ENCODE assay signal across 11 cellular contexts in genomic region chr2:30481323-30481800, GRCh38. TPM values are rescaled to one million over a fixed set of nuclear protein-coding genes. Genes with fewer than 3 reads are reported as not detected.
DNase-seq lines count a peak whose midpoint lies in the region; ATAC-seq and TF ChIP-seq lines count a peak whose summit lies in the region.
"Had no signal": no experiment of that assay in that cellular context is flagged by ENCODE, and none has a peak within 500 bp of the region (broad histone marks: within the 10 kb centered on the region; RNA-seq: fewer than 3 reads in every experiment).

No MANE protein-coding gene starts in this region.

- H3K27me3 ChIP-seq in lung (ENCODE audit: control insufficient read depth, insufficient read depth), result no peaks in the 10 kb centered on the region
- H3K27me3 ChIP-seq: pancreas had no signal

- no peak overlapping the region for H3K4me3 Mint-ChIP-seq in WTC11
- H3K4me3 Mint-ChIP-seq in stimulated activated naive CD8-positive, alpha-beta T cell treated with anti-CD3 and anti-CD28 coated beads, Interleukin-15, amount 100 ng/mL, for 72 hours, result no peak overlapping the region
- H3K4me3 Mint-ChIP-seq in activated CD4-positive, alpha-beta T cell treated with anti-CD3 and anti-CD28 coated beads, Interleukin-2, amount 10 ng/mL, durations not matched to agents 24 days and 14 days, result no peak overlapping the region
- H3K4me3 Mint-ChIP-seq: activated naive CD4-positive, alpha-beta T cell treated with anti-CD3 and anti-CD28 coated beads, Interleukin-2, amount 50 U/mL, for 24 hours had no signal

- ATAC-seq in WTC11 (peak; percentile 46; the same call in 1 of the 2 replicates), lung (ENCODE audit: insufficient read depth, low FRiP score) (peak; percentile 27)
- no peak for ATAC-seq in stimulated activated naive CD8-positive, alpha-beta T cell treated with anti-CD3 and anti-CD28 coated beads, Interleukin-15, amount 100 ng/mL, for 72 hours
- no peak for ATAC-seq in stimulated activated naive CD8-positive, alpha-beta T cell treated with anti-CD3 and anti-CD28 coated beads, Interleukin-15, Interleukin-2, amounts not matched to agents 100 U/mL and 50 U/mL, for 24 hours

- peaks cover 0 to 21% of the 10 kb centered on the region in 2 donors for H3K4me1 ChIP-seq in lung (ENCODE audit: control insufficient read depth in 2 of 2, insufficient read depth in 2 of 2, low read length in 2 of 2)

- H3K36me3 ChIP-seq in lung (ENCODE audit: control insufficient read depth in 2 of 2, insufficient read depth in 2 of 2, low read length in 2 of 2), result peaks cover 0 to 6% of the 10 kb centered on the region in 2 donors
- H3K36me3 ChIP-seq: pancreas had no signal

- H3K27ac ChIP-seq in lung (ENCODE audit: low read depth in 1 of 2, low read length in 1 of 2), result no peak overlapping the region
- H3K27ac ChIP-seq: pancreas had no signal

- H3K9me3 ChIP-seq in lung (ENCODE audit: control insufficient read depth in 2 of 2, insufficient read depth in 1 of 2, low read length in 1 of 2), result no peaks in the 10 kb centered on the region
- H3K9me3 ChIP-seq: pancreas had no signal

- peak; percentile 71 to 74 for DNase-seq in AML-193 (lab: John Stamatoyannopoulos, UW)
- DNase-seq in HT1080 (ENCODE audit: low read depth), result peak; percentile 20
- DNase-seq in WTC11 (ENCODE audit: low spot score), result no peak
- no peak for DNase-seq in lung (ENCODE audit: low spot score)
- DNase-seq in stimulated activated naive CD8-positive, alpha-beta T cell treated with anti-CD3 and anti-CD28 coated beads, Interleukin-15, amount 100 ng/mL, for 72 hours, result no peak
- DNase-seq in activated CD4-positive, alpha-beta T cell treated with anti-CD3 and anti-CD28 coated beads, Interleukin-2, amount 10 ng/mL, durations not matched to agents 24 days and 14 days, result no peak
- DNase-seq in stimulated activated naive CD8-positive, alpha-beta T cell treated with anti-CD3 and anti-CD28 coated beads, Interleukin-15, Interleukin-2, amounts not matched to agents 100 U/mL and 50 U/mL, for 24 hours, result no peak
- DNase-seq in activated CD4-positive, CD25-positive, alpha-beta regulatory T cell (lab: John Stamatoyannopoulos, UW), result no peak
- DNase-seq: effector CD4-positive, alpha-beta T cell had no signal

- H3K9me3 Mint-ChIP-seq in WTC11, result peaks cover 2% of the 10 kb centered on the region
- no peaks in the 10 kb centered on the region for H3K9me3 Mint-ChIP-seq in stimulated activated naive CD8-positive, alpha-beta T cell treated with anti-CD3 and anti-CD28 coated beads, Interleukin-15, amount 100 ng/mL, for 72 hours
- H3K9me3 Mint-ChIP-seq in activated CD4-positive, alpha-beta T cell treated with anti-CD3 and anti-CD28 coated beads, Interleukin-2, amount 10 ng/mL, durations not matched to agents 24 days and 14 days, result no peaks in the 10 kb centered on the region
- H3K9me3 Mint-ChIP-seq: activated naive CD4-positive, alpha-beta T cell treated with anti-CD3 and anti-CD28 coated beads, Interleukin-2, amount 50 U/mL, for 24 hours had no signal

- no peak for TF ChIP-seq CTCF in WTC11 (IDR thresholded peaks at IDR 0.05)
- TF ChIP-seq CTCF in lung (IDR thresholded peaks at IDR 0.05; ENCODE audit: control extremely low read depth, extremely low read depth), result no peak

- intact Hi-C loops in activated CD4-positive, alpha-beta T cell treated with anti-CD3 and anti-CD28 coated beads, Interleukin-2, amount 10 ng/mL, durations not matched to agents 24 days and 14 days (cut with micrococcal nuclease), result no loop called here

- no peak overlapping the region for H3K4me3 ChIP-seq in lung
- H3K4me3 ChIP-seq: pancreas had no signal

- CTCF ChIA-PET in WTC11 (lab: Charles Lee), result no interaction called here

- 23 to 51% methylated on average over 3 of the region's 3 CpGs for WGBS in lung, 2 donors

- H3K27ac Mint-ChIP-seq in WTC11, result peak overlapping the region; percentile 43
- peak overlapping the region in 1 of 2 donors; percentile 4 for H3K27ac Mint-ChIP-seq in stimulated activated naive CD8-positive, alpha-beta T cell treated with anti-CD3 and anti-CD28 coated beads, Interleukin-15, amount 100 ng/mL, for 72 hours
- H3K27ac Mint-ChIP-seq in activated CD4-positive, alpha-beta T cell treated with anti-CD3 and anti-CD28 coated beads, Interleukin-2, amount 10 ng/mL, durations not matched to agents 24 days and 14 days, result no peak overlapping the region

- H3K27me3 Mint-ChIP-seq in WTC11 (ENCODE audit: low read depth), result no peaks in the 10 kb centered on the region
- no peaks in the 10 kb centered on the region for H3K27me3 Mint-ChIP-seq in stimulated activated naive CD8-positive, alpha-beta T cell treated with anti-CD3 and anti-CD28 coated beads, Interleukin-15, amount 100 ng/mL, for 72 hours
- no peaks in the 10 kb centered on the region for H3K27me3 Mint-ChIP-seq in activated CD4-positive, alpha-beta T cell treated with anti-CD3 and anti-CD28 coated beads, Interleukin-2, amount 10 ng/mL, durations not matched to agents 24 days and 14 days
- H3K27me3 Mint-ChIP-seq: activated naive CD4-positive, alpha-beta T cell treated with anti-CD3 and anti-CD28 coated beads, Interleukin-2, amount 50 U/mL, for 24 hours had no signal

- H3K4me1 Mint-ChIP-seq in WTC11, result peaks cover 14% of the 10 kb centered on the region
- peaks cover 29% of the 10 kb centered on the region for H3K4me1 Mint-ChIP-seq in stimulated activated naive CD8-positive, alpha-beta T cell treated with anti-CD3 and anti-CD28 coated beads, Interleukin-15, amount 100 ng/mL, for 72 hours
- H3K4me1 Mint-ChIP-seq in activated CD4-positive, alpha-beta T cell treated with anti-CD3 and anti-CD28 coated beads, Interleukin-2, amount 10 ng/mL, durations not matched to agents 24 days and 14 days, result peaks cover 12% of the 10 kb centered on the region

- POLR2A ChIA-PET in WTC11 (lab: Charles Lee), result no interaction called here

- H3K36me3 Mint-ChIP-seq in WTC11, result no peaks in the 10 kb centered on the region; the same call in none of the 2 replicates
- H3K36me3 Mint-ChIP-seq in activated CD4-positive, alpha-beta T cell treated with anti-CD3 and anti-CD28 coated beads, Interleukin-2, amount 10 ng/mL, durations not matched to agents 24 days and 14 days (ENCODE audit: low read depth), result peaks cover 13% of the 10 kb centered on the region

TF ChIP-seq in WTC11, 78 proteins besides CTCF, POLR2A, EP300 and RAD21:
- TF ChIP-seq ZNF317 (CRISPR knock-in tag; IDR thresholded peaks at IDR 0.05; ENCODE audit: borderline replicate concordance, low read depth) (no peak), ZNF512 (CRISPR knock-in tag; IDR thresholded peaks at IDR 0.05; ENCODE audit: borderline replicate concordance) (no peak), USF2 (CRISPR knock-in tag; IDR thresholded peaks at IDR 0.05) (no peak), FOXP4 (CRISPR knock-in tag; IDR thresholded peaks at IDR 0.05) (no peak), GABPB1 (CRISPR knock-in tag; IDR thresholded peaks at IDR 0.05) (no peak)

RNA-seq across cellular contexts. Expression of gene LCLAT1, which starts 34.3 kb away (rescaled TPM):
- 5.7 and 8.4 TPM in 2 replicates for total RNA-seq in HT1080 (2014; rRNA removed; shearing (Covaris generic))
- polyA plus RNA-seq in HT1080 (2015; cell fraction: cytosol; rRNA removed), result 15.8 and 20.1 TPM in 2 replicates
- 15.9 and 16.4 TPM in 2 replicates for polyA plus RNA-seq in HT1080 (2015; cell fraction: nucleus; rRNA removed)
- total RNA-seq in WTC11 (2021) (18.9 to 22.3 TPM (median 22.1 TPM) in 3 replicates), lung (10 to 100 TPM; 18.9 to 24.2 TPM)
- 1 to 10 TPM; 2.4 to 2.6 TPM for polyA plus RNA-seq in lung
- total RNA-seq in activated CD4-positive, alpha-beta T cell treated with anti-CD3 and anti-CD28 coated beads, Interleukin-2, amount 10 ng/mL, durations not matched to agents 24 days and 14 days, result 31.4 and 34.7 TPM in 2 replicates

Comparison
In these comparisons a context has a peak if more than half of its experiments do, and no peak if none do; other contexts are left out.
1. DNase-seq: peak in AML-193 (2 of 2) and HT1080 (single experiment); none in WTC11 (single experiment), lung (single experiment), stimulated activated naive CD8-positive, alpha-beta T cell treated with anti-CD3 and anti-CD28 coated beads, Interleukin-15, amount 100 ng/mL, for 72 hours (0 of 2), activated CD4-positive, alpha-beta T cell treated with anti-CD3 and anti-CD28 coated beads, Interleukin-2, amount 10 ng/mL, durations not matched to agents 24 days and 14 days (single experiment), stimulated activated naive CD8-positive, alpha-beta T cell treated with anti-CD3 and anti-CD28 coated beads, Interleukin-15, Interleukin-2, amounts not matched to agents 100 U/mL and 50 U/mL, for 24 hours (single experiment) and activated CD4-positive, CD25-positive, alpha-beta regulatory T cell (0 of 4).
2. ATAC-seq: peak in WTC11 (single experiment) and lung (single experiment); none in stimulated activated naive CD8-positive, alpha-beta T cell treated with anti-CD3 and anti-CD28 coated beads, Interleukin-15, amount 100 ng/mL, for 72 hours (single experiment) and stimulated activated naive CD8-positive, alpha-beta T cell treated with anti-CD3 and anti-CD28 coated beads, Interleukin-15, Interleukin-2, amounts not matched to agents 100 U/mL and 50 U/mL, for 24 hours (single experiment).